Comparison of ENCODE assay signal across 8 cellular contexts in genomic region chr10:119105155-119105554, GRCh38. TPM values are rescaled to one million over a fixed set of nuclear protein-coding genes. Genes with fewer than 3 reads are reported as not detected.
DNase-seq lines count a peak whose midpoint lies in the region; ATAC-seq, FAIRE-seq and TF ChIP-seq lines count a peak whose summit lies in the region.

No MANE protein-coding gene starts in this region.

- H3K36me3 ChIP-seq in heart left ventricle, result peaks cover 0 to 27% (median 23%) of the 10 kb centered on the region in 9 donors
- peaks cover 17% of the 10 kb centered on the region for H3K36me3 ChIP-seq in right atrium auricular region
- peaks cover 4% of the 10 kb centered on the region for H3K36me3 ChIP-seq in astrocyte (ENCODE audit: insufficient read depth, low read length)
- H3K36me3 ChIP-seq in lower lobe of right lung, result peaks cover 24% of the 10 kb centered on the region
- H3K36me3 ChIP-seq in upper lobe of left lung, result peaks cover 0 to 22% (median 8%) of the 10 kb centered on the region in 4 donors

- peaks cover 2% of the 10 kb centered on the region for H3K27me3 Mint-ChIP-seq in astrocyte (ENCODE audit: low read depth, unreplicated experiment)

- H3K4me3 Mint-ChIP-seq in astrocyte (ENCODE audit: unreplicated experiment), result peak overlapping the region; percentile 87

- no peak for ATAC-seq in heart left ventricle
- no peak for ATAC-seq in lower lobe of right lung
- no peak for ATAC-seq in upper lobe of left lung (ENCODE audit: low FRiP score in 2 of 2)
- no peak for ATAC-seq in HG02852 (IDR thresholded peaks at IDR 0.05; ENCODE audit: unreplicated experiment)

- TF ChIP-seq EP300 in upper lobe of left lung (IDR thresholded peaks at IDR 0.05), result no peak

- H3K27ac ChIP-seq in heart left ventricle (no peak overlapping the region), right atrium auricular region (no peak overlapping the region), astrocyte (ENCODE audit: low read depth, low read length) (no peak overlapping the region), lower lobe of right lung (no peak overlapping the region), upper lobe of left lung (peak overlapping the region in 1 of 4 donors; percentile 92)

- peaks cover 4% of the 10 kb centered on the region for H3K4me1 Mint-ChIP-seq in astrocyte (ENCODE audit: low read depth, unreplicated experiment)

- no peaks in the 10 kb centered on the region for H3K9me3 Mint-ChIP-seq in astrocyte (ENCODE audit: unreplicated experiment)

- peaks cover 0 to 31% (median 11%) of the 10 kb centered on the region in 12 donors for H3K4me1 ChIP-seq in heart left ventricle
- peaks cover 0 to 9% of the 10 kb centered on the region in 2 donors for H3K4me1 ChIP-seq in right atrium auricular region
- H3K4me1 ChIP-seq in astrocyte (ENCODE audit: insufficient read depth, low read length), result peaks cover 7% of the 10 kb centered on the region
- peaks cover 8% of the 10 kb centered on the region for H3K4me1 ChIP-seq in lower lobe of right lung
- peaks cover 11 to 19% (median 12%) of the 10 kb centered on the region in 4 donors for H3K4me1 ChIP-seq in upper lobe of left lung

- peak overlapping the region; percentile 92 for H3K4me2 ChIP-seq in astrocyte (ENCODE audit: low read length)

- H4K20me1 ChIP-seq in astrocyte (ENCODE audit: insufficient read depth, low read length), result peaks cover 22% of the 10 kb centered on the region

- no peak for FAIRE-seq in astrocyte (lab: Jason Lieb, UNC)

- H3K4me3 ChIP-seq in heart left ventricle, result peak overlapping the region in 9 of 12 donors; percentile 60 to 99 (median 84)
- no peak overlapping the region for H3K4me3 ChIP-seq in right atrium auricular region
- peak overlapping the region; percentile 82 for H3K4me3 ChIP-seq in astrocyte (ENCODE audit: insufficient read depth, low read depth, low read length)
- H3K4me3 ChIP-seq in lower lobe of right lung, result peak overlapping the region; percentile 75
- peak overlapping the region in 3 of 4 donors; percentile 96 to 100 (median 99) for H3K4me3 ChIP-seq in upper lobe of left lung

- H3K79me2 ChIP-seq in astrocyte (ENCODE audit: insufficient read depth, low read length), result peaks cover 20% of the 10 kb centered on the region

- peaks cover 4% of the 10 kb centered on the region for H3K36me3 Mint-ChIP-seq in astrocyte (ENCODE audit: low read depth, unreplicated experiment)

- TF ChIP-seq CTCF in heart left ventricle (IDR thresholded peaks at IDR 0.05) (no peak), right atrium auricular region (IDR thresholded peaks at IDR 0.05) (no peak), astrocyte (IDR thresholded peaks at IDR 0.05; ENCODE audit: insufficient read depth, low read depth, low read length) (no peak), lower lobe of right lung (IDR thresholded peaks at IDR 0.05) (no peak), upper lobe of left lung (IDR thresholded peaks at IDR 0.05) (no peak)

- H3K27ac Mint-ChIP-seq in astrocyte (ENCODE audit: unreplicated experiment), result no peak overlapping the region

- H3K27me3 ChIP-seq in heart left ventricle (no peaks in the 10 kb centered on the region), right atrium auricular region (no peaks in the 10 kb centered on the region), astrocyte (ENCODE audit: insufficient read depth, low read length) (no peaks in the 10 kb centered on the region), lower lobe of right lung (ENCODE audit: low read depth) (no peaks in the 10 kb centered on the region), upper lobe of left lung (no peaks in the 10 kb centered on the region)

- peak overlapping the region; percentile 87 for H3K9ac ChIP-seq in astrocyte (ENCODE audit: low read length)

- WGBS in heart left ventricle, 4 donors, result 93 to 94% (median 94%) methylated on average over 12 of the region's 12 CpGs
- WGBS in upper lobe of left lung, 2 donors, result 90 to 92% methylated on average over 12 of the region's 12 CpGs

- no peak for TF ChIP-seq POLR2A in heart left ventricle (IDR thresholded peaks at IDR 0.05)
- TF ChIP-seq POLR2A in upper lobe of left lung (IDR thresholded peaks at IDR 0.05), result no peak

- intact Hi-C loops in heart left ventricle (cut with DNase I), result loop anchor here in 3 of 10 donors (2.0 kb wide), 1 partner anchor 24 kb away; the partner anchor contains the start of gene EIF3A (in 3 of the 3)
- intact Hi-C loops in lower lobe of right lung (cut with DNase I), result no loop called here

- H2AFZ ChIP-seq in astrocyte (ENCODE audit: low read depth, low read length), result no peak overlapping the region

- no peaks in the 10 kb centered on the region for H3K9me3 ChIP-seq in heart left ventricle
- H3K9me3 ChIP-seq in right atrium auricular region, result no peaks in the 10 kb centered on the region
- H3K9me3 ChIP-seq in astrocyte (ENCODE audit: insufficient read depth, low read depth, low read length), result no peaks in the 10 kb centered on the region
- H3K9me3 ChIP-seq in lower lobe of right lung, result no peaks in the 10 kb centered on the region
- H3K9me3 ChIP-seq in upper lobe of left lung, result no peaks in the 10 kb centered on the region

- DNase-seq in heart left ventricle (no peak), right atrium auricular region (ENCODE audit: low spot score) (no peak), astrocyte (ENCODE audit: low read depth) (no peak), lower lobe of right lung (no peak), upper lobe of left lung (no peak), HCEC 1CT (no peak), EL (no peak)

RNA-seq across cellular contexts. Expression of gene DENND10, which starts 1.2 kb away (rescaled TPM):
- 10 to 100 TPM; 20.9 to 31.0 (median 24.4) TPM for total RNA-seq in heart left ventricle
- polyA plus RNA-seq in heart left ventricle, result 10 to 100 TPM in 1 of 2 donors, 1 to 10 TPM in 1; 7.9 to 18.2 TPM
- 10 to 100 TPM; 25.9 to 31.4 TPM for total RNA-seq in right atrium auricular region
- total RNA-seq in astrocyte, result 39.9 and 41.8 TPM in 2 replicates
- 33.8 TPM for total RNA-seq in lower lobe of right lung
- total RNA-seq in upper lobe of left lung, result 10 to 100 TPM; 17.8 to 53.5 (median 29.9) TPM

RNA-seq across cellular contexts. Expression of gene EIF3A, which starts 24.5 kb away (rescaled TPM):
- total RNA-seq in heart left ventricle (100 to 1,000 TPM in 6 of 9 donors, 10 to 100 TPM in 3; 80.3 to 143 (median 110) TPM), right atrium auricular region (10 to 100 TPM; 69.8 to 76.9 TPM), astrocyte (137 and 146 TPM in 2 replicates), lower lobe of right lung (94.7 TPM), upper lobe of left lung (100 to 1,000 TPM in 4 of 6 donors, 10 to 100 TPM in 2; 90.2 to 138 (median 107) TPM)
- 10 to 100 TPM; 41.9 to 92.2 TPM for polyA plus RNA-seq in heart left ventricle

Comparison
In these comparisons a context has a peak if more than half of its experiments do, and no peak if none do; other contexts are left out.
1. H3K4me3 ChIP-seq: peak in heart left ventricle (9 of 12), astrocyte (single experiment), lower lobe of right lung (single experiment) and upper lobe of left lung (3 of 4); none in right atrium auricular region (0 of 2).